ENCODE assay signal across 25 cellular contexts in the genomic region with DNA sequence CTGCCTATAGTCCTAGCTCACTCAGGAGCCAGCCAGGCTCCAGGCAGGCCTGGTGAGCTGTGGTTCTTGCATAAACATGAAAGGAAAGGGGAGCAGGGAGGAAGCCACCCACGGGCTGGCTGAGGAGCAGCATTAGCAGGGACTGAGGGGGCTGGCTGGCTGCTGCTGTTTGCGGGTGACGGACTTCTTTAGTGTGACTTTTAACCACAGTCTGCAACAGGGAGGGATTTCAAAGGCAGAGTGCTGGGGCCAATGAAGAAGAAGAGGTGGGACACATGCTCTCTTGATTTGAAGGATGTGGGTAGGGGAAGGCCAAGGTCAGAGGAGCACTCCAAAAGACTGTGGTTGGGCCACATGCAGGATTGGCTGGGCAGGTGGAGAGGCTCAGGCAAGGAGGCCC.
DNase-seq lines count a peak whose midpoint lies in the region; ATAC-seq and TF ChIP-seq lines count a peak whose summit lies in the region.
"Had no signal": no experiment of that assay in that cellular context is flagged by ENCODE, and none has a peak within 500 bp of the region (broad histone marks: within the 10 kb centered on the region; RNA-seq: fewer than 3 reads in every experiment).

No MANE protein-coding gene starts in this region.

- H3K79me2 ChIP-seq in Loucy (ENCODE audit: insufficient read depth, low read length) (no peaks in the 10 kb centered on the region), fibroblast of lung (ENCODE audit: control insufficient read depth, insufficient read depth, low read length) (no peaks in the 10 kb centered on the region)

- peaks cover 14% of the 10 kb centered on the region for H3F3A ChIP-seq in Loucy (ENCODE audit: low read depth)

- H3K9me3 Mint-ChIP-seq in activated naive CD8-positive, alpha-beta T cell treated with anti-CD3 and anti-CD28 coated beads, Interleukin-2, amount 10 ng/mL, durations not matched to agents 7 days and 5 days = no peaks in the 10 kb centered on the region
- no peaks in the 10 kb centered on the region for H3K9me3 Mint-ChIP-seq in activated naive CD8-positive, alpha-beta T cell treated with anti-CD3 and anti-CD28 coated beads, Interleukin-2, amount 50 U/mL, for 24 hours
- H3K9me3 Mint-ChIP-seq in osteocyte (ENCODE audit: unreplicated experiment) = no peaks in the 10 kb centered on the region

- peak overlapping the region; percentile 5 for H3K27ac ChIP-seq in fibroblast of lung (ENCODE audit: insufficient read depth, low read length)
- H3K27ac ChIP-seq in WERI-Rb-1 = no peak overlapping the region
- no peak overlapping the region for H3K27ac ChIP-seq in uterus
- H3K27ac ChIP-seq: KMS-11 had no signal

- H3K4me1 Mint-ChIP-seq in activated naive CD8-positive, alpha-beta T cell treated with anti-CD3 and anti-CD28 coated beads, Interleukin-2, amount 10 ng/mL, durations not matched to agents 7 days and 5 days = peaks cover 11% of the 10 kb centered on the region
- H3K4me1 Mint-ChIP-seq in activated naive CD8-positive, alpha-beta T cell treated with anti-CD3 and anti-CD28 coated beads, Interleukin-2, amount 50 U/mL, for 24 hours = no peaks in the 10 kb centered on the region
- peaks cover 29% of the 10 kb centered on the region for H3K4me1 Mint-ChIP-seq in osteocyte (ENCODE audit: unreplicated experiment)
- H3K4me1 Mint-ChIP-seq: CD14-positive monocyte; CD8-positive, alpha-beta memory T cell had no signal

- TF ChIP-seq CTCF in Loucy (conservative IDR thresholded peaks at IDR 0.05; ENCODE audit: low read length) (no peak), fibroblast of lung (conservative IDR thresholded peaks at IDR 0.05 in 1 of 2, IDR thresholded peaks at IDR 0.05 in 1 of 2; ENCODE audit: low read depth in 1 of 2, low read length in 2 of 2) (no peak), osteocyte (IDR thresholded peaks at IDR 0.05) (no peak), WERI-Rb-1 (IDR thresholded peaks at IDR 0.05; ENCODE audit: low read depth, low read length) (no peak), uterus (IDR thresholded peaks at IDR 0.05) (no peak)

- intact Hi-C loops in uterus (cut with DNase I; ENCODE audit: low total_unique reads) = no loop called here

- POLR2A ChIA-PET in activated naive CD8-positive, alpha-beta T cell treated with anti-CD3 and anti-CD28 coated beads, Interleukin-2, amount 10 ng/mL, durations not matched to agents 7 days and 5 days (lab: Charles Lee) = no interaction called here

- H3K36me3 ChIP-seq in Loucy (ENCODE audit: insufficient read depth, low read length) = no peaks in the 10 kb centered on the region
- H3K36me3 ChIP-seq in fibroblast of lung (ENCODE audit: control insufficient read depth, insufficient read depth, low read length) = no peaks in the 10 kb centered on the region
- H3K36me3 ChIP-seq in WERI-Rb-1 = no peaks in the 10 kb centered on the region
- no peaks in the 10 kb centered on the region for H3K36me3 ChIP-seq in uterus
- H3K36me3 ChIP-seq: BE2C had no signal

- H3K27me3 Mint-ChIP-seq in activated naive CD8-positive, alpha-beta T cell treated with anti-CD3 and anti-CD28 coated beads, Interleukin-2, amount 10 ng/mL, durations not matched to agents 7 days and 5 days = peaks cover 10% of the 10 kb centered on the region
- H3K27me3 Mint-ChIP-seq in activated naive CD8-positive, alpha-beta T cell treated with anti-CD3 and anti-CD28 coated beads, Interleukin-2, amount 50 U/mL, for 24 hours = peaks cover 4% of the 10 kb centered on the region
- H3K27me3 Mint-ChIP-seq in osteocyte (ENCODE audit: unreplicated experiment) = no peaks in the 10 kb centered on the region

- H3K4me3 ChIP-seq in Loucy (ENCODE audit: low read length, poor library complexity, severe bottlenecking) (no peak overlapping the region), fibroblast of lung (replicated peaks in 1 of 4; ENCODE audit: control extremely low read depth in 1 of 4, insufficient read depth in 1 of 4, low read depth in 3 of 4, low read length in 4 of 4) (no peak overlapping the region), WERI-Rb-1 (ENCODE audit: low read depth, low read length) (no peak overlapping the region), uterus (no peak overlapping the region)
- H3K4me3 ChIP-seq: PC-9 had no signal

- no peak overlapping the region for H3K4me3 Mint-ChIP-seq in activated naive CD8-positive, alpha-beta T cell treated with anti-CD3 and anti-CD28 coated beads, Interleukin-2, amount 10 ng/mL, durations not matched to agents 7 days and 5 days
- H3K4me3 Mint-ChIP-seq in activated naive CD8-positive, alpha-beta T cell treated with anti-CD3 and anti-CD28 coated beads, Interleukin-2, amount 50 U/mL, for 24 hours = no peak overlapping the region
- no peak overlapping the region for H3K4me3 Mint-ChIP-seq in osteocyte (ENCODE audit: unreplicated experiment)
- H3K4me3 Mint-ChIP-seq: CD14-positive monocyte; CD8-positive, alpha-beta memory T cell had no signal

- no peak for DNase-seq in activated naive CD8-positive, alpha-beta T cell treated with anti-CD3 and anti-CD28 coated beads, Interleukin-2, amount 10 ng/mL, durations not matched to agents 7 days and 5 days
- no peak for DNase-seq in activated naive CD8-positive, alpha-beta T cell treated with anti-CD3 and anti-CD28 coated beads, Interleukin-2, amount 50 U/mL, for 24 hours
- DNase-seq in fibroblast of lung (ENCODE audit: low read depth in 2 of 2) = no peak
- no peak for DNase-seq in osteocyte (ENCODE audit: extremely low spot score, unreplicated experiment)
- DNase-seq in WERI-Rb-1 = no peak
- DNase-seq in uterus = no peak
- DNase-seq in hepatic stellate cell (ENCODE audit: low spot score) = no peak
- DNase-seq: 8988T; ACHN; BE2C; CD8-positive, alpha-beta memory T cell; DMS 273 treated with DMSO at 0.1 percent for 48 hours; DMS79; H7; NCI-H1105; NCI-H1436 treated with DMSO at 0.1 percent for 48 hours; NCI-H187 treated with DMSO at 0.1 percent for 48 hours; NCI-H2171 treated with DMSO at 0.1 percent for 48 hours; NCI-H524; NCI-H748 treated with DMSO at 0.1 percent for 48 hours; PC-9; Right ventricle myocardium superior had no signal

- ATAC-seq in activated naive CD8-positive, alpha-beta T cell treated with anti-CD3 and anti-CD28 coated beads, Interleukin-2, amount 10 ng/mL, durations not matched to agents 7 days and 5 days (ENCODE audit: low read depth) = peak; percentile 45
- no peak for ATAC-seq in activated naive CD8-positive, alpha-beta T cell treated with anti-CD3 and anti-CD28 coated beads, Interleukin-2, amount 50 U/mL, for 24 hours

- no peaks in the 10 kb centered on the region for H4K20me1 ChIP-seq in Loucy (ENCODE audit: insufficient read depth, low read length, poor library complexity, severe bottlenecking)
- no peaks in the 10 kb centered on the region for H4K20me1 ChIP-seq in fibroblast of lung (ENCODE audit: control insufficient read depth, extremely low read depth, insufficient read depth, low read length)

- H3K9ac ChIP-seq in Loucy (ENCODE audit: low read depth, low read length, poor library complexity, severe bottlenecking) = no peak overlapping the region
- H3K9ac ChIP-seq in fibroblast of lung (ENCODE audit: insufficient read depth, low read length) = no peak overlapping the region
- H3K9ac ChIP-seq: KMS-11 had no signal

- no peaks in the 10 kb centered on the region for H3K36me3 Mint-ChIP-seq in activated naive CD8-positive, alpha-beta T cell treated with anti-CD3 and anti-CD28 coated beads, Interleukin-2, amount 10 ng/mL, durations not matched to agents 7 days and 5 days
- no peaks in the 10 kb centered on the region for H3K36me3 Mint-ChIP-seq in activated naive CD8-positive, alpha-beta T cell treated with anti-CD3 and anti-CD28 coated beads, Interleukin-2, amount 50 U/mL, for 24 hours (ENCODE audit: low read depth)
- no peaks in the 10 kb centered on the region for H3K36me3 Mint-ChIP-seq in osteocyte (ENCODE audit: unreplicated experiment)
- H3K36me3 Mint-ChIP-seq: CD14-positive monocyte; CD8-positive, alpha-beta memory T cell had no signal

- H3K9me3 ChIP-seq in Loucy (ENCODE audit: insufficient read depth, low read depth, low read length) (no peaks in the 10 kb centered on the region), fibroblast of lung (ENCODE audit: control insufficient read depth, insufficient read depth, low read depth, low read length) (no peaks in the 10 kb centered on the region), WERI-Rb-1 (ENCODE audit: severe bottlenecking) (no peaks in the 10 kb centered on the region), uterus (no peaks in the 10 kb centered on the region)
- H3K9me3 ChIP-seq: BE2C had no signal

- TF ChIP-seq POLR2A in uterus (IDR thresholded peaks at IDR 0.05) = no peak

- H3K27ac Mint-ChIP-seq in activated naive CD8-positive, alpha-beta T cell treated with anti-CD3 and anti-CD28 coated beads, Interleukin-2, amount 10 ng/mL, durations not matched to agents 7 days and 5 days = no peak overlapping the region
- H3K27ac Mint-ChIP-seq in activated naive CD8-positive, alpha-beta T cell treated with anti-CD3 and anti-CD28 coated beads, Interleukin-2, amount 50 U/mL, for 24 hours = no peak overlapping the region
- H3K27ac Mint-ChIP-seq in osteocyte (ENCODE audit: unreplicated experiment) = no peak overlapping the region
- H3K27ac Mint-ChIP-seq: CD14-positive monocyte; CD8-positive, alpha-beta memory T cell had no signal

- H3K27me3 ChIP-seq in Loucy (ENCODE audit: insufficient read depth, low read length, poor library complexity, severe bottlenecking) (no peaks in the 10 kb centered on the region), fibroblast of lung (ENCODE audit: control insufficient read depth, insufficient read depth, low read length) (no peaks in the 10 kb centered on the region), WERI-Rb-1 (ENCODE audit: insufficient read depth, low read depth, severe bottlenecking) (no peaks in the 10 kb centered on the region), uterus (no peaks in the 10 kb centered on the region)
- H3K27me3 ChIP-seq: BE2C had no signal

- H2AFZ ChIP-seq in Loucy (ENCODE audit: low read length) = no peak overlapping the region
- H2AFZ ChIP-seq in fibroblast of lung (ENCODE audit: low read length) = no peak overlapping the region
- H2AFZ ChIP-seq: PC-9 had no signal

- H3K4me2 ChIP-seq in Loucy (ENCODE audit: low read depth, low read length, poor library complexity, severe bottlenecking) = peak overlapping the region; percentile 9
- no peak overlapping the region for H3K4me2 ChIP-seq in fibroblast of lung (ENCODE audit: extremely low read depth, insufficient read depth, low read length)
- H3K4me2 ChIP-seq: KMS-11, PC-9 had no signal

- H3K9me2 ChIP-seq in Loucy (replicated peaks; ENCODE audit: low read depth, low read length) = no peaks in the 10 kb centered on the region

- H3K4me1 ChIP-seq in Loucy (ENCODE audit: insufficient read depth, low read length, poor library complexity, severe bottlenecking) (peaks cover 63% of the 10 kb centered on the region), fibroblast of lung (ENCODE audit: control insufficient read depth, extremely low read depth, insufficient read depth, low read length) (peaks cover 10% of the 10 kb centered on the region), uterus (no peaks in the 10 kb centered on the region)
